Comparison of ENCODE assay signal across 8 cellular contexts in genomic region chr21:46635324-46636180, GRCh38. TPM values are rescaled to one million over a fixed set of nuclear protein-coding genes. Genes with fewer than 3 reads are reported as not detected.
DNase-seq lines count a peak whose midpoint lies in the region; ATAC-seq and TF ChIP-seq lines count a peak whose summit lies in the region.

TSS of gene PRMT2 (plus strand) at chr21:46635674. CDS start at chr21:46636952, 1,278 bp downstream.

- peak within 1 kb of the TSS; percentile 91 for H3K4me2 ChIP-seq in mammary epithelial cell (ENCODE audit: insufficient read depth, low read depth, low read length)

- 0% methylated on average over 15 of the region's 90 CpGs for WGBS in mammary epithelial cell (ENCODE audit: low coverage, missing lambda C conversion rate)

- H3K27me3 ChIP-seq in mammary epithelial cell (ENCODE audit: insufficient read depth, low read length) (no peaks in the 10 kb centered on the region), iPS-20b (ENCODE audit: insufficient read depth, low read length) (no peaks in the 10 kb centered on the region)

- dilution Hi-C loops in mammary epithelial cell (cut with HindIII; ENCODE audit: low sequenced_read_pairs) = no loop called here

- intact Hi-C loops in mammary epithelial cell (cut with micrococcal nuclease) = loop anchor here (1.0 kb wide), 1 partner anchor 90 kb away; no protein-coding TSS in a partner anchor

- peak; percentile 100 for DNase-seq in AG08395 (ENCODE audit: low spot score)
- peak; percentile 98 for DNase-seq in NCI-H2227 treated with DMSO at 0.1 percent for 48 hours (lab: John Stamatoyannopoulos, UW)
- peak; percentile 95 for DNase-seq in mammary epithelial cell

- ATAC-seq in GM18909 (IDR thresholded peaks at IDR 0.05; ENCODE audit: poor library complexity, unreplicated experiment) (peak; percentile 89), HG03175 (IDR thresholded peaks at IDR 0.05; ENCODE audit: unreplicated experiment) (peak; percentile 82)

- peak within 1 kb of the TSS; percentile 96 for H2AFZ ChIP-seq in mammary epithelial cell (ENCODE audit: low read depth, low read length)

- H3K9ac ChIP-seq in mammary epithelial cell (ENCODE audit: insufficient read depth, low read length) (peak within 1 kb of the TSS; percentile 96), iPS-20b (ENCODE audit: low read depth, low read length) (peak within 1 kb of the TSS; percentile 89; the same call in 1 of the 2 replicates)

- CTCF ChIA-PET in mammary epithelial cell (lab: Charles Lee; ENCODE audit: low non-redundant PET) = interaction anchor here (0.6 to 0.7 kb wide), 2 partner anchors 16 to 492 kb away, joined by 3 read pairs; no protein-coding TSS in a partner anchor

- H3K27ac ChIP-seq in mammary epithelial cell (ENCODE audit: insufficient read depth, low read depth, low read length) (peak within 1 kb of the TSS; percentile 94), iPS-20b (ENCODE audit: low read length) (peak within 1 kb of the TSS; percentile 22), skin epidermis (peak within 1 kb of the TSS; percentile 95 to 100 (median 99))

- peaks cover 23% of the 10 kb centered on the region for H3K4me1 ChIP-seq in mammary epithelial cell (ENCODE audit: insufficient read depth, low read length)
- H3K4me1 ChIP-seq in iPS-20b (ENCODE audit: insufficient read depth, low read length) = peaks cover 2% of the 10 kb centered on the region; the same call in 1 of the 2 replicates

- H3K36me3 ChIP-seq in mammary epithelial cell (ENCODE audit: insufficient read depth, low read length) (no peaks in the 10 kb centered on the region), iPS-20b (ENCODE audit: insufficient read depth, low read depth, low read length) (peaks cover 18% of the 10 kb centered on the region)

- TF ChIP-seq CTCF in WI38 (IDR thresholded peaks at IDR 0.05; ENCODE audit: low read depth, low read length) = no peak
- TF ChIP-seq CTCF in mammary epithelial cell (conservative IDR thresholded peaks at IDR 0.05 in 1 of 2, IDR thresholded peaks at IDR 0.05 in 1 of 2; ENCODE audit: extremely low read depth in 1 of 2, insufficient read depth in 1 of 2, low read depth in 1 of 2, low read length in 2 of 2) = no peak

- H4K20me1 ChIP-seq in mammary epithelial cell (ENCODE audit: insufficient read depth, low read length) = peaks cover 4% of the 10 kb centered on the region

- BruUV-seq in mammary epithelial cell (replicated peaks; lab: Mats Ljungman, UMichigan) = no TSS peak

- H3K79me2 ChIP-seq in mammary epithelial cell (ENCODE audit: insufficient read depth, low read length) = peaks cover 44% of the 10 kb centered on the region

- peak within 1 kb of the TSS; percentile 98 for H3K4me3 ChIP-seq in WI38 (ENCODE audit: low read depth, low read length)
- peak within 1 kb of the TSS; percentile 68 to 100 (median 90) for H3K4me3 ChIP-seq in mammary epithelial cell (replicated peaks in 1 of 3; ENCODE audit: insufficient read depth in 1 of 3, low read depth in 2 of 3, low read length in 3 of 3)
- H3K4me3 ChIP-seq in iPS-20b (ENCODE audit: low read length) = peak within 1 kb of the TSS; percentile 98
- peak within 1 kb of the TSS; percentile 51 to 99 (median 81) for H3K4me3 ChIP-seq in skin epidermis

- no peaks in the 10 kb centered on the region for H3K9me3 ChIP-seq in mammary epithelial cell (replicated peaks; ENCODE audit: insufficient read depth, low read length)
- no peaks in the 10 kb centered on the region for H3K9me3 ChIP-seq in iPS-20b (ENCODE audit: insufficient read depth, low read depth, low read length)

- in situ Hi-C loops in mammary epithelial cell (cut with MboI; ENCODE audit: low sequenced_read_pairs in 2 of 2) = no loop called here

RNA-seq across cellular contexts. Expression of gene PRMT2, which starts in this region (rescaled TPM):
- 100 to 1,000 TPM in 1 of 2 donors, 10 to 100 TPM in 1; 83.8 to 108 TPM for total RNA-seq in mammary epithelial cell
- polyA plus RNA-seq in mammary epithelial cell = 116 TPM
- 42.8 TPM for polyA minus RNA-seq in mammary epithelial cell

Comparison
In these comparisons a context has a peak if more than half of its experiments do, and no peak if none do; other contexts are left out.
1. Peak in every context shown above with its lines: DNase-seq, ATAC-seq, H3K4me3 ChIP-seq and H3K27ac ChIP-seq.
2. H3K27ac ChIP-seq: peak in every context shown above with its lines; median percentile 99 in skin epidermis; 94 in mammary epithelial cell; 22 in iPS-20b.